In genomic region chr18:36130883-36131653, GRCh38 we compare ENCODE assay signal across 1 cellular context.
TF ChIP-seq lines count a peak whose summit lies in the region.

No MANE protein-coding gene starts in this region.

TF ChIP-seq in IMR-90, 13 proteins besides CTCF, POLR2A, EP300 and RAD21 (continued from another document):
- TF ChIP-seq RFX5 (IDR thresholded peaks at IDR 0.05; ENCODE audit: low read depth, low read length) (no peak), BHLHE40 (IDR thresholded peaks at IDR 0.05; ENCODE audit: low read depth, low read length) (no peak), MAZ (IDR thresholded peaks at IDR 0.05; ENCODE audit: borderline replicate concordance, low read depth, low read length) (no peak), CEBPB (IDR thresholded peaks at IDR 0.05; ENCODE audit: low read depth, low read length) (no peak)
